ENCODE assay signal across 20 cellular contexts in the genomic region with DNA sequence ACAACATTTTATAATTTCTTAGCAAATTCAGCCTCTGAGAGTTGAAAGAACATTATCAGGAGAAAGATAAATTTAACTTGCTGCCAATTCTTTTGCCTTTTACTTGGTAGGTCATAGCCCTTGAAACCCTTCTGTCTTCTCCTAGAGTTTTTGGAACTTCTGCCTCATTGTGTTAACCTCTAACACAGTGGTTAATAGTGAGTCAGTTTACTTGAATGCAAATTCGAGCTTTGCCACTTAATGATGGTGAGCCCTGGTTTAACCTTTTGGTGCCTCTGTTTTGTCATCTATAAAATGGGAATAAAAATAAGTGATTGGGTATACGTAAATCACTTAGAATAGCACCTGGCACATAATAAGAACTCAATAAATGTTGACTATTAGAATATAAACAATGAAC. TPM values are rescaled to one million over a fixed set of nuclear protein-coding genes. Genes with fewer than 3 reads are reported as not detected.
DNase-seq lines count a peak whose midpoint lies in the region; ATAC-seq and TF ChIP-seq lines count a peak whose summit lies in the region.
"Had no signal": no experiment of that assay in that cellular context is flagged by ENCODE, and none has a peak within 500 bp of the region (broad histone marks: within the 10 kb centered on the region; RNA-seq: fewer than 3 reads in every experiment).

No MANE protein-coding gene starts in this region.

- intact Hi-C loops in CD4-positive, alpha-beta memory T cell (cut with micrococcal nuclease), result loop anchor here (2.0 to 10.0 kb wide), 3 partner anchors 545 to 691 kb away; partner anchors contain the start of genes C9orf43, CDC26, POLE3 and PRPF4
- intact Hi-C loops in ascending aorta (cut with DNase I) (loop anchor here (2.0 to 5.0 kb wide), 6 partner anchors 73 to 552 kb away; partner anchors contain the start of genes FKBP15, HSDL2, KIAA1958 and PTBP3), testis (cut with DNase I; ENCODE audit: low total_unique reads) (no loop called here)

- ATAC-seq in natural killer cell treated with Interleukin-12 subunit alpha and Interleukin-12 subunit beta and Interleukin-15 and Interleukin-18, amount 100 ng/mL, for 72 hours, result no peak
- no peak for ATAC-seq in activated CD4-positive, CD25-positive, alpha-beta regulatory T cell treated with anti-CD3 and anti-CD28 coated beads, Interleukin-2, amount 50 U/mL, for 24 hours
- ATAC-seq: left lobe of liver had no signal

- no peak overlapping the region for H2AFZ ChIP-seq in Karpas-422 (ENCODE audit: low read length)

- peaks cover 0 to 9% of the 10 kb centered on the region in 2 donors for H3K36me3 Mint-ChIP-seq in CD4-positive, alpha-beta memory T cell
- no peaks in the 10 kb centered on the region for H3K36me3 Mint-ChIP-seq in natural killer cell treated with Interleukin-12 subunit alpha and Interleukin-12 subunit beta and Interleukin-15 and Interleukin-18, amount 100 ng/mL, for 72 hours
- H3K36me3 Mint-ChIP-seq: activated naive CD4-positive, alpha-beta T cell treated with anti-CD3 and anti-CD28 coated beads, Interleukin-2, amount 50 U/mL, for 24 hours; IgD-negative memory B cell had no signal

- H4K20me1 ChIP-seq in Karpas-422 (ENCODE audit: insufficient read depth, low read depth, low read length), result no peaks in the 10 kb centered on the region

- DNase-seq in CD4-positive, alpha-beta memory T cell, result no peak
- no peak for DNase-seq in Karpas-422
- no peak for DNase-seq in ascending aorta (ENCODE audit: low spot score in 2 of 2)
- DNase-seq in natural killer cell treated with Interleukin-12 subunit alpha and Interleukin-12 subunit beta and Interleukin-15 and Interleukin-18, amount 100 ng/mL, for 72 hours (ENCODE audit: low spot score), result no peak
- DNase-seq in islet precursor cell, result no peak
- no peak for DNase-seq in testis
- DNase-seq in HAP-1 (ENCODE audit: low spot score in 2 of 2), result no peak
- DNase-seq: activated CD4-positive, alpha-beta T cell treated with anti-CD3 and anti-CD28 coated beads, Interleukin-2, amount 10 ng/mL, durations not matched to agents 7 days and 5 days; DND-41; H7; NCI-H1930; NCI-H446 treated with DMSO at 0.1 percent for 48 hours; occipital lobe; stomach had no signal

- peaks cover 9 to 20% (median 15%) of the 10 kb centered on the region in 4 donors for H3K4me1 Mint-ChIP-seq in CD4-positive, alpha-beta memory T cell
- peaks cover 10 to 21% of the 10 kb centered on the region in 2 donors for H3K4me1 Mint-ChIP-seq in natural killer cell treated with Interleukin-12 subunit alpha and Interleukin-12 subunit beta and Interleukin-15 and Interleukin-18, amount 100 ng/mL, for 72 hours (ENCODE audit: low read depth in 2 of 2)

- H3K9ac ChIP-seq in Karpas-422 (ENCODE audit: low read length), result 0 out of 2 replicates have a peak overlapping the region, but pooled peaks have one; percentile 8

- no peaks in the 10 kb centered on the region for H3K9me3 Mint-ChIP-seq in CD4-positive, alpha-beta memory T cell
- no peaks in the 10 kb centered on the region for H3K9me3 Mint-ChIP-seq in natural killer cell treated with Interleukin-12 subunit alpha and Interleukin-12 subunit beta and Interleukin-15 and Interleukin-18, amount 100 ng/mL, for 72 hours
- H3K9me3 Mint-ChIP-seq: activated CD4-positive, alpha-beta T cell treated with anti-CD3 and anti-CD28 coated beads, Interleukin-2, amount 10 ng/mL, durations not matched to agents 7 days and 5 days; activated naive CD4-positive, alpha-beta T cell treated with anti-CD3 and anti-CD28 coated beads, Interleukin-2, amount 50 U/mL, for 24 hours; dendritic cell treated with granulocyte-macrophage colony-stimulating factor and Interleukin-4, amounts not matched to agents 40 ng/mL and 50 ng/mL, for 4 days; IgD-negative memory B cell had no signal

- peaks cover 25% of the 10 kb centered on the region for H3K79me2 ChIP-seq in Karpas-422 (ENCODE audit: low read length)

- H3K4me3 Mint-ChIP-seq in CD4-positive, alpha-beta memory T cell, result no peak overlapping the region
- H3K4me3 Mint-ChIP-seq in natural killer cell treated with Interleukin-12 subunit alpha and Interleukin-12 subunit beta and Interleukin-15 and Interleukin-18, amount 100 ng/mL, for 72 hours, result peak overlapping the region; percentile 97
- H3K4me3 Mint-ChIP-seq: activated CD4-positive, alpha-beta T cell treated with anti-CD3 and anti-CD28 coated beads, Interleukin-2, amount 10 ng/mL, durations not matched to agents 7 days and 5 days; activated naive CD4-positive, alpha-beta T cell treated with anti-CD3 and anti-CD28 coated beads, Interleukin-2, amount 50 U/mL, for 24 hours; dendritic cell treated with granulocyte-macrophage colony-stimulating factor and Interleukin-4, amounts not matched to agents 40 ng/mL and 50 ng/mL, for 4 days had no signal

- H3K27ac Mint-ChIP-seq in CD4-positive, alpha-beta memory T cell, result peak overlapping the region in 4 of 7 donors; percentile 6 to 94 (median 42)
- H3K27ac Mint-ChIP-seq in natural killer cell treated with Interleukin-12 subunit alpha and Interleukin-12 subunit beta and Interleukin-15 and Interleukin-18, amount 100 ng/mL, for 72 hours, result peak overlapping the region; percentile 62 to 63
- H3K27ac Mint-ChIP-seq: activated CD4-positive, alpha-beta T cell treated with anti-CD3 and anti-CD28 coated beads, Interleukin-2, amount 10 ng/mL, durations not matched to agents 7 days and 5 days; activated naive CD4-positive, alpha-beta T cell treated with anti-CD3 and anti-CD28 coated beads, Interleukin-2, amount 50 U/mL, for 24 hours; dendritic cell treated with granulocyte-macrophage colony-stimulating factor and Interleukin-4, amounts not matched to agents 40 ng/mL and 50 ng/mL, for 4 days had no signal

- TF ChIP-seq CTCF in ascending aorta (IDR thresholded peaks at IDR 0.05), result no peak
- TF ChIP-seq CTCF in testis (IDR thresholded peaks at IDR 0.05), result no peak

- no peaks in the 10 kb centered on the region for H3K27me3 Mint-ChIP-seq in CD4-positive, alpha-beta memory T cell
- no peaks in the 10 kb centered on the region for H3K27me3 Mint-ChIP-seq in natural killer cell treated with Interleukin-12 subunit alpha and Interleukin-12 subunit beta and Interleukin-15 and Interleukin-18, amount 100 ng/mL, for 72 hours
- H3K27me3 Mint-ChIP-seq: activated CD4-positive, alpha-beta T cell treated with anti-CD3 and anti-CD28 coated beads, Interleukin-2, amount 10 ng/mL, durations not matched to agents 7 days and 5 days; activated naive CD4-positive, alpha-beta T cell treated with anti-CD3 and anti-CD28 coated beads, Interleukin-2, amount 50 U/mL, for 24 hours; dendritic cell treated with granulocyte-macrophage colony-stimulating factor and Interleukin-4, amounts not matched to agents 40 ng/mL and 50 ng/mL, for 4 days; IgD-negative memory B cell had no signal

- no peak for TF ChIP-seq POLR2A in testis (IDR thresholded peaks at IDR 0.05)

- H3K36me3 ChIP-seq in CD4-positive, alpha-beta memory T cell (ENCODE audit: insufficient read depth, low read length), result no peaks in the 10 kb centered on the region
- H3K36me3 ChIP-seq in Karpas-422 (ENCODE audit: insufficient read depth, low read length) (no peaks in the 10 kb centered on the region), ascending aorta (no peaks in the 10 kb centered on the region), testis (ENCODE audit: low read depth, missing control alignments) (no peaks in the 10 kb centered on the region), HAP-1 (replicated peaks) (0 out of 2 replicates have a peak, but pooled peaks cover 4% of the 10 kb centered on the region)
- H3K36me3 ChIP-seq: right atrium auricular region had no signal

- WGBS in testis, 2 donors, result 64 to 68% methylated on average over 2 of the region's 2 CpGs

- H3K4me1 ChIP-seq in CD4-positive, alpha-beta memory T cell (ENCODE audit: insufficient read depth, low read length), result peaks cover 21% of the 10 kb centered on the region
- H3K4me1 ChIP-seq in Karpas-422 (ENCODE audit: low read length) (peaks cover 38% of the 10 kb centered on the region), ascending aorta (peaks cover 0 to 8% of the 10 kb centered on the region in 2 donors), testis (no peaks in the 10 kb centered on the region), HAP-1 (no peaks in the 10 kb centered on the region; the same call in 1 of the 2 replicates)

- no peaks in the 10 kb centered on the region for H3K27me3 ChIP-seq in CD4-positive, alpha-beta memory T cell (ENCODE audit: insufficient read depth, low read length)
- H3K27me3 ChIP-seq in Karpas-422 (ENCODE audit: low read length) (no peaks in the 10 kb centered on the region), ascending aorta (no peaks in the 10 kb centered on the region), testis (no peaks in the 10 kb centered on the region), HAP-1 (ENCODE audit: low read depth) (no peaks in the 10 kb centered on the region)
- H3K27me3 ChIP-seq: right atrium auricular region, stomach had no signal

- no peaks in the 10 kb centered on the region for H3K9me2 ChIP-seq in Karpas-422 (replicated peaks; ENCODE audit: insufficient read depth, low read length)

- peak overlapping the region; percentile 85 for H3K4me2 ChIP-seq in Karpas-422 (ENCODE audit: low read depth, low read length, poor library complexity, severe bottlenecking)

- CTCF ChIA-PET in CD4-positive, alpha-beta memory T cell (lab: Charles Lee; ENCODE audit: partially characterized antibody), result interaction anchor here (1.3 to 5.0 kb wide), 2 partner anchors 31 to 73 kb away, joined by 7 to 44 read pairs; partner anchors contain the start of gene SNX30

- no peak overlapping the region for H3K27ac ChIP-seq in CD4-positive, alpha-beta memory T cell (ENCODE audit: low read depth, low read length)
- peak overlapping the region; percentile 69 for H3K27ac ChIP-seq in Karpas-422 (ENCODE audit: low read length)
- H3K27ac ChIP-seq in ascending aorta, result peak overlapping the region; percentile 66 to 83
- peak overlapping the region in 1 of 2 donors; percentile 91 for H3K27ac ChIP-seq in testis
- H3K27ac ChIP-seq: right atrium auricular region had no signal

- H3K4me3 ChIP-seq in CD4-positive, alpha-beta memory T cell (ENCODE audit: low read length in 2 of 2), result no peak overlapping the region
- no peak overlapping the region for H3K4me3 ChIP-seq in Karpas-422 (ENCODE audit: low read length)
- no peak overlapping the region for H3K4me3 ChIP-seq in ascending aorta
- H3K4me3 ChIP-seq in testis, result no peak overlapping the region
- H3K4me3 ChIP-seq in HAP-1, result no peak overlapping the region
- H3K4me3 ChIP-seq: right atrium auricular region, stomach had no signal

- no peaks in the 10 kb centered on the region for H3K9me3 ChIP-seq in CD4-positive, alpha-beta memory T cell (ENCODE audit: control insufficient read depth in 1 of 2, low read length in 2 of 2)
- H3K9me3 ChIP-seq in Karpas-422 (ENCODE audit: low read length), result no peaks in the 10 kb centered on the region
- no peaks in the 10 kb centered on the region for H3K9me3 ChIP-seq in ascending aorta
- no peaks in the 10 kb centered on the region for H3K9me3 ChIP-seq in testis
- no peaks in the 10 kb centered on the region for H3K9me3 ChIP-seq in HAP-1
- H3K9me3 ChIP-seq: right atrium auricular region, stomach had no signal

- in situ Hi-C loops in HAP-1 (cut with MboI; ENCODE audit: low sequenced_read_pairs), result no loop called here

- POLR2A ChIA-PET in CD4-positive, alpha-beta memory T cell (lab: Charles Lee; ENCODE audit: partially characterized antibody), result interaction anchor here (4.4 kb wide), 1 partner anchor 32 kb away, joined by 63 read pairs; the partner anchor contains the start of gene SNX30

RNA-seq across cellular contexts. Expression of gene INIP, which starts 1.8 kb away (rescaled TPM):
- 10 to 100 TPM; 25.2 to 33.4 TPM for total RNA-seq in CD4-positive, alpha-beta memory T cell
- 10 to 100 TPM; 43.0 to 44.6 TPM for polyA plus RNA-seq in CD4-positive, alpha-beta memory T cell
- 37.0 and 51.0 TPM in 2 replicates for total RNA-seq in Karpas-422 (2014; rRNA removed; shearing (Covaris generic); ENCODE audit: low replicate concordance)
- total RNA-seq in ascending aorta (37.8 TPM), testis (10 to 100 TPM; 18.5 to 21.7 TPM)
- total RNA-seq in natural killer cell treated with Interleukin-12 subunit alpha and Interleukin-12 subunit beta and Interleukin-15 and Interleukin-18, amount 100 ng/mL, for 72 hours, result 10 to 100 TPM; 31.3 to 39.5 TPM
- 16.1 TPM for polyA plus RNA-seq in testis (ENCODE audit: insufficient read depth, low read depth, low replicate concordance)

RNA-seq across cellular contexts. Expression of gene SNX30, which starts 30.9 kb away (rescaled TPM):
- total RNA-seq in CD4-positive, alpha-beta memory T cell, result 10 to 100 TPM; 10.8 to 10.9 TPM
- polyA plus RNA-seq in CD4-positive, alpha-beta memory T cell, result 1 to 10 TPM in 1 of 2 donors, under 1 TPM in 1; 0.73 to 3.9 TPM
- 41.1 and 43.8 TPM in 2 replicates for total RNA-seq in Karpas-422 (2014; rRNA removed; shearing (Covaris generic); ENCODE audit: low replicate concordance)
- 4.7 TPM for total RNA-seq in ascending aorta
- total RNA-seq in natural killer cell treated with Interleukin-12 subunit alpha and Interleukin-12 subunit beta and Interleukin-15 and Interleukin-18, amount 100 ng/mL, for 72 hours, result 1 to 10 TPM; 6.1 to 6.2 TPM
- 10 to 100 TPM; 34.1 to 34.2 TPM for total RNA-seq in testis
- 26.3 TPM for polyA plus RNA-seq in testis (ENCODE audit: insufficient read depth, low read depth, low replicate concordance)
